Comparison of ENCODE assay signal across 22 cellular contexts in the genomic region with DNA sequence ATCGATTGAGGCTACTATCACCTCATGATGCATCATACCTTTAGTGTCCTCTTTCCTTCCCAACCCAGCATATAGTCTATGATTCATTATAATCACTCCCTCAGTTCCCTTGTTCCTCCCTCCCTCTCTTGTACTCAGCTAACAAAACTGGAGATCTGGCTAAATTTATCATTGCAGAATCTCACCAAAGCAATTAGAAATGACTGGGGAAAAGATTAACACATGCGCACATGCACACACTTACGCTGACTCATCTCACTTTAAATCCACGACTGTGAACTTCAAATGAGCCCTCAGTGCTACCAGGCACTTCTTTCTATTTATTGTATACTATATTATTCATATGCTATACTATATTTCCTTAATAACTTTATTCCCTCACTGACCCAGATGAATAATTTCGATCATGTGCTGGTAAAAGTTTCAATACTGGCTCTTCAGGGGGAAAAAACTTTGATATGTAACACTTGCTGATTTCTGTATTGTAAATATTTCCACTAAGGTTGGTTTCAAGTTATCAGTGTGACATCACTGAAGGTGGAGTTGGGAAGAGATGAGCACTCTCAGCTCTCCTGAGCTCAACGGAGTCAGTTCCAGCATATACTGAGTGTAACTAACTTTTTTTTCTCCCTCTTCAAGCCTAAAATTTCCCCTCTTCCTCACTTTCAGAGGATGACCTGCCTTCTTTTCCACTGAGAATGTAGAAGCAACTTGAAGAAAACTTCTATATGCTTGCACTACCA.
A peak's percentile ranks its signal among the peaks of the same experiment; 100 is the strongest.
DNase-seq lines count a peak whose midpoint lies in the region; ATAC-seq lines count a peak whose summit lies in the region.
"Had no signal": no experiment of that assay in that cellular context is flagged by ENCODE, and none has a peak within 500 bp of the region (broad histone marks: within the 10 kb centered on the region; RNA-seq: fewer than 3 reads in every experiment).

No MANE protein-coding gene starts in this region.

- peak overlapping the region; percentile 21 for H3K27ac Mint-ChIP-seq in activated naive CD8-positive, alpha-beta T cell treated with anti-CD3 and anti-CD28 coated beads for 36 hours
- no peak overlapping the region for H3K27ac Mint-ChIP-seq in stimulated activated naive CD8-positive, alpha-beta T cell treated with anti-CD3 and anti-CD28 coated beads, Interleukin-15, amount 100 ng/mL, for 72 hours
- H3K27ac Mint-ChIP-seq: activated CD8-positive, alpha-beta memory T cell treated with anti-CD3 and anti-CD28 coated beads, Interleukin-2, amount 10 ng/mL, durations not matched to agents 7 days and 5 days; dendritic cell treated with granulocyte-macrophage colony-stimulating factor and Interleukin-4, amounts not matched to agents 40 ng/mL and 50 ng/mL, for 4 days; stimulated activated naive B cell treated with anti-CD40 and anti-IgM and Interleukin-4, amounts not matched to agents 10 μg/mL and 1 μg/mL and 100 μg/mL, for 72 hours had no signal

- H3K36me3 Mint-ChIP-seq in activated naive CD8-positive, alpha-beta T cell treated with anti-CD3 and anti-CD28 coated beads for 36 hours: peaks cover 3% of the 10 kb centered on the region
- H3K36me3 Mint-ChIP-seq: stimulated activated naive B cell treated with anti-CD40 and anti-IgM and Interleukin-4, amounts not matched to agents 10 μg/mL and 1 μg/mL and 100 μg/mL, for 72 hours had no signal

- peaks cover 7% of the 10 kb centered on the region for H3K9me3 Mint-ChIP-seq in activated naive CD8-positive, alpha-beta T cell treated with anti-CD3 and anti-CD28 coated beads for 36 hours
- H3K9me3 Mint-ChIP-seq in stimulated activated naive CD8-positive, alpha-beta T cell treated with anti-CD3 and anti-CD28 coated beads, Interleukin-15, amount 100 ng/mL, for 72 hours: peaks cover 0 to 13% of the 10 kb centered on the region in 2 donors

- peak; percentile 59 for ATAC-seq in stimulated activated naive CD8-positive, alpha-beta T cell treated with anti-CD3 and anti-CD28 coated beads, Interleukin-15, amount 100 ng/mL, for 72 hours
- ATAC-seq in HG03378 (IDR thresholded peaks at IDR 0.05; ENCODE audit: unreplicated experiment): no peak
- no peak for ATAC-seq in HG02623 (IDR thresholded peaks at IDR 0.05; ENCODE audit: unreplicated experiment)
- ATAC-seq: activated CD8-positive, alpha-beta memory T cell treated with anti-CD3 and anti-CD28 coated beads, Interleukin-2, amount 10 ng/mL, durations not matched to agents 7 days and 5 days; stimulated activated naive B cell treated with anti-CD40 and anti-IgM and Interleukin-4, amounts not matched to agents 10 μg/mL and 1 μg/mL and 100 μg/mL, for 72 hours had no signal

- DNase-seq in stimulated activated CD4-positive, alpha-beta T cell treated with anti-CD3 and anti-CD28 coated beads, Interleukin-4, amount 100 ng/mL, for 24 hours: peak; percentile 19
- no peak for DNase-seq in stimulated activated CD4-positive, alpha-beta T cell treated with anti-CD3 and anti-CD28 coated beads, Interleukin-4, amount 100 ng/mL, for 4 hours
- DNase-seq in KBM-7 (peak; percentile 3), DMS79 treated with DMSO at 0.1 percent for 48 hours (lab: John Stamatoyannopoulos, UW) (no peak)
- peak; percentile 1 for DNase-seq in activated naive CD8-positive, alpha-beta T cell treated with anti-CD3 and anti-CD28 coated beads for 36 hours
- no peak for DNase-seq in stimulated activated naive CD8-positive, alpha-beta T cell treated with anti-CD3 and anti-CD28 coated beads, Interleukin-15, amount 100 ng/mL, for 72 hours
- DNase-seq: activated CD8-positive, alpha-beta memory T cell treated with anti-CD3 and anti-CD28 coated beads, Interleukin-2, amount 10 ng/mL, durations not matched to agents 7 days and 5 days; BE2C; Caco-2; GDM1; GM23248; Karpas-422; kidney; NCI-H1105 treated with DMSO at 0.1 percent for 48 hours; NCI-H524 treated with DMSO at 0.1 percent for 48 hours; right cardiac atrium; SHP77; stimulated activated naive B cell treated with anti-CD40 and anti-IgM and Interleukin-4, amounts not matched to agents 10 μg/mL and 1 μg/mL and 100 μg/mL, for 72 hours; WERI-Rb-1 had no signal

- H3K27me3 Mint-ChIP-seq in activated naive CD8-positive, alpha-beta T cell treated with anti-CD3 and anti-CD28 coated beads for 36 hours: no peaks in the 10 kb centered on the region
- no peaks in the 10 kb centered on the region for H3K27me3 Mint-ChIP-seq in stimulated activated naive CD8-positive, alpha-beta T cell treated with anti-CD3 and anti-CD28 coated beads, Interleukin-15, amount 100 ng/mL, for 72 hours
- H3K27me3 Mint-ChIP-seq: activated CD8-positive, alpha-beta memory T cell treated with anti-CD3 and anti-CD28 coated beads, Interleukin-2, amount 10 ng/mL, durations not matched to agents 7 days and 5 days; dendritic cell treated with granulocyte-macrophage colony-stimulating factor and Interleukin-4, amounts not matched to agents 40 ng/mL and 50 ng/mL, for 4 days had no signal

- no peak overlapping the region for H3K4me3 Mint-ChIP-seq in activated naive CD8-positive, alpha-beta T cell treated with anti-CD3 and anti-CD28 coated beads for 36 hours
- no peak overlapping the region for H3K4me3 Mint-ChIP-seq in stimulated activated naive CD8-positive, alpha-beta T cell treated with anti-CD3 and anti-CD28 coated beads, Interleukin-15, amount 100 ng/mL, for 72 hours
- H3K4me3 Mint-ChIP-seq: activated CD8-positive, alpha-beta memory T cell treated with anti-CD3 and anti-CD28 coated beads, Interleukin-2, amount 10 ng/mL, durations not matched to agents 7 days and 5 days; dendritic cell treated with granulocyte-macrophage colony-stimulating factor and Interleukin-4, amounts not matched to agents 40 ng/mL and 50 ng/mL, for 4 days; stimulated activated naive B cell treated with anti-CD40 and anti-IgM and Interleukin-4, amounts not matched to agents 10 μg/mL and 1 μg/mL and 100 μg/mL, for 72 hours had no signal

- in situ Hi-C loops in KBM-7 (cut with MboI; ENCODE audit: low pct_unique_long_range_greater_than_20kb, low sequenced_read_pairs): no loop called here

- H3K4me1 Mint-ChIP-seq in activated naive CD8-positive, alpha-beta T cell treated with anti-CD3 and anti-CD28 coated beads for 36 hours: peaks cover 10% of the 10 kb centered on the region
- peaks cover 12% of the 10 kb centered on the region for H3K4me1 Mint-ChIP-seq in stimulated activated naive CD8-positive, alpha-beta T cell treated with anti-CD3 and anti-CD28 coated beads, Interleukin-15, amount 100 ng/mL, for 72 hours
- H3K4me1 Mint-ChIP-seq: activated CD8-positive, alpha-beta memory T cell treated with anti-CD3 and anti-CD28 coated beads, Interleukin-2, amount 10 ng/mL, durations not matched to agents 7 days and 5 days; stimulated activated naive B cell treated with anti-CD40 and anti-IgM and Interleukin-4, amounts not matched to agents 10 μg/mL and 1 μg/mL and 100 μg/mL, for 72 hours had no signal

Comparison
In these comparisons a context has a peak if more than half of its experiments do, and no peak if none do; other contexts are left out.
1. DNase-seq: peak in stimulated activated CD4-positive, alpha-beta T cell treated with anti-CD3 and anti-CD28 coated beads, Interleukin-4, amount 100 ng/mL, for 24 hours (single experiment), KBM-7 (single experiment) and activated naive CD8-positive, alpha-beta T cell treated with anti-CD3 and anti-CD28 coated beads for 36 hours (single experiment); none in stimulated activated CD4-positive, alpha-beta T cell treated with anti-CD3 and anti-CD28 coated beads, Interleukin-4, amount 100 ng/mL, for 4 hours (0 of 2), stimulated activated naive CD8-positive, alpha-beta T cell treated with anti-CD3 and anti-CD28 coated beads, Interleukin-15, amount 100 ng/mL, for 72 hours (0 of 2) and DMS79 treated with DMSO at 0.1 percent for 48 hours (single experiment).